8 cellular contexts compared by ENCODE assay signal in genomic region chrX:153970398-153971123, GRCh38. TPM values are rescaled to one million over a fixed set of nuclear protein-coding genes. Genes with fewer than 3 reads are reported as not detected.
DNase-seq lines count a peak whose midpoint lies in the region; ATAC-seq and TF ChIP-seq lines count a peak whose summit lies in the region.

No MANE protein-coding gene starts in this region.

- peak overlapping the region; percentile 99 for H3K27ac ChIP-seq in ectodermal cell (ENCODE audit: insufficient read depth, low read depth, low read length, poor library complexity, severe bottlenecking)
- H3K27ac ChIP-seq in thoracic aorta: peak overlapping the region; percentile 96 to 98

- H3K4me3 ChIP-seq in ectodermal cell (ENCODE audit: insufficient read depth, low read depth, low read length) (peak overlapping the region; percentile 59), thoracic aorta (peak overlapping the region; percentile 87)

- H3K4me3 Mint-ChIP-seq in IgD-negative memory B cell: peak overlapping the region; percentile 93 to 100 (median 100)

- H3K4me1 ChIP-seq in ectodermal cell (ENCODE audit: control insufficient read depth, insufficient read depth, low read length) (peaks cover 21% of the 10 kb centered on the region), thoracic aorta (ENCODE audit: control insufficient read depth in 1 of 2, low read depth in 2 of 2) (peaks cover 19 to 51% of the 10 kb centered on the region in 2 donors)

- DNase-seq in AG09319 (ENCODE audit: extremely low read depth, low read depth) (peak; percentile 63), lung microvascular endothelial cell (ENCODE audit: low read depth in 2 of 2) (peak; percentile 34 to 59), thoracic aorta (ENCODE audit: low spot score) (no peak), iPS-NIHi7 (ENCODE audit: extremely low spot score) (no peak)

- WGBS in ectodermal cell, 2 experiments: 0% methylated on average over 47 of the region's 47 CpGs

- no peaks in the 10 kb centered on the region for H3K36me3 ChIP-seq in ectodermal cell (ENCODE audit: control insufficient read depth, insufficient read depth, low read length)
- no peaks in the 10 kb centered on the region for H3K36me3 ChIP-seq in thoracic aorta

- peak overlapping the region; percentile 95 to 100 (median 99) for H3K27ac Mint-ChIP-seq in IgD-negative memory B cell

- H3K4me1 Mint-ChIP-seq in IgD-negative memory B cell: peaks cover 16 to 39% (median 31%) of the 10 kb centered on the region in 3 donors

- ATAC-seq in GM18505 (IDR thresholded peaks at IDR 0.05; ENCODE audit: unreplicated experiment) (peak; percentile 2), SK-N-SH treated with all-trans-retinoic acid at 6 μM for 48 hours (peak; percentile 46), thoracic aorta (ENCODE audit: insufficient number of reproducible peaks, low FRiP score, low read depth) (peak; percentile 40)

- peaks cover 3% of the 10 kb centered on the region for H3K36me3 Mint-ChIP-seq in IgD-negative memory B cell

- no peaks in the 10 kb centered on the region for H3K9me3 Mint-ChIP-seq in IgD-negative memory B cell

- H3K27me3 ChIP-seq in ectodermal cell (ENCODE audit: control insufficient read depth, insufficient read depth, low read length, poor library complexity, severe bottlenecking): no peaks in the 10 kb centered on the region
- no peaks in the 10 kb centered on the region for H3K27me3 ChIP-seq in thoracic aorta (replicated peaks; ENCODE audit: insufficient read depth)

- no peak for TF ChIP-seq POLR2A in GM18505 (IDR thresholded peaks at IDR 0.05; ENCODE audit: borderline replicate concordance, extremely low read depth, insufficient read depth, insufficient read length)

- no peak for TF ChIP-seq CTCF in AG09319 (IDR thresholded peaks at IDR 0.05; ENCODE audit: low read depth, low read length)
- no peak for TF ChIP-seq CTCF in thoracic aorta (IDR thresholded peaks at IDR 0.05)

- no peaks in the 10 kb centered on the region for H3K27me3 Mint-ChIP-seq in IgD-negative memory B cell

- H3K9me3 ChIP-seq in ectodermal cell (ENCODE audit: control insufficient read depth, low read length) (no peaks in the 10 kb centered on the region), thoracic aorta (no peaks in the 10 kb centered on the region)

TF ChIP-seq in SK-N-SH treated with all-trans-retinoic acid at 6 μM for 48 hours, 23 proteins besides CTCF, POLR2A, EP300 and RAD21:
- TF ChIP-seq TSHZ2 (CRISPR knock-in tag; IDR thresholded peaks at IDR 0.05) (no peak), PPARA (CRISPR knock-in tag; IDR thresholded peaks at IDR 0.05; ENCODE audit: borderline replicate concordance) (no peak), ISL1 (CRISPR knock-in tag; IDR thresholded peaks at IDR 0.05) (no peak), CSRNP3 (CRISPR knock-in tag; IDR thresholded peaks at IDR 0.05) (no peak), ZNF70 (CRISPR knock-in tag; IDR thresholded peaks at IDR 0.05) (no peak), TCF4 (CRISPR knock-in tag; IDR thresholded peaks at IDR 0.05; ENCODE audit: borderline replicate concordance) (no peak), ZNF8 (CRISPR knock-in tag; IDR thresholded peaks at IDR 0.05) (no peak), ZFP30 (CRISPR knock-in tag; IDR thresholded peaks at IDR 0.05) (no peak), RARB (CRISPR knock-in tag; IDR thresholded peaks at IDR 0.05) (no peak), TOX (CRISPR knock-in tag; IDR thresholded peaks at IDR 0.05; ENCODE audit: borderline replicate concordance) (no peak)

RNA-seq across cellular contexts. Expression of gene HCFC1, which starts 1.1 kb away (rescaled TPM):
- 12.2 TPM for polyA plus RNA-seq in IgD-negative memory B cell
- polyA plus RNA-seq in ectodermal cell (2013, experiment 1 of 4): 85.2 TPM
- polyA plus RNA-seq in ectodermal cell (2013, experiment 2 of 4): 86.5 TPM
- polyA plus RNA-seq in ectodermal cell (2013, experiment 3 of 4): 61.4 TPM
- 68.1 TPM for polyA plus RNA-seq in ectodermal cell (2013, experiment 4 of 4)
- total RNA-seq in lung microvascular endothelial cell (10.0 and 10.3 TPM in 2 replicates), thoracic aorta (10 to 100 TPM; 51.6 to 58.9 TPM)

RNA-seq across cellular contexts. Expression of gene TMEM187, which starts 2.0 kb away (rescaled TPM):
- polyA plus RNA-seq in IgD-negative memory B cell: 7.1 TPM
- polyA plus RNA-seq in ectodermal cell (2013, experiment 1 of 4): 9.8 TPM
- 7.9 TPM for polyA plus RNA-seq in ectodermal cell (2013, experiment 2 of 4)
- polyA plus RNA-seq in ectodermal cell (2013, experiment 3 of 4): 6.5 TPM
- 6.7 TPM for polyA plus RNA-seq in ectodermal cell (2013, experiment 4 of 4)
- total RNA-seq in lung microvascular endothelial cell (3.2 and 4.8 TPM in 2 replicates), thoracic aorta (10 to 100 TPM in 1 of 2 donors, under 1 TPM in 1; 0.78 to 23.4 TPM)

RNA-seq across cellular contexts. Expression of gene RENBP, which starts 26.1 kb away (rescaled TPM):
- 1.2 TPM for polyA plus RNA-seq in IgD-negative memory B cell
- polyA plus RNA-seq in ectodermal cell (2013, experiment 1 of 4): 5.0 TPM
- polyA plus RNA-seq in ectodermal cell (2013, experiment 2 of 4): 7.5 TPM
- 5.1 TPM for polyA plus RNA-seq in ectodermal cell (2013, experiment 3 of 4)
- 7.4 TPM for polyA plus RNA-seq in ectodermal cell (2013, experiment 4 of 4)
- 13.9 and 35.9 TPM in 2 replicates for total RNA-seq in lung microvascular endothelial cell
- total RNA-seq in thoracic aorta: 10 to 100 TPM; 11.2 to 21.4 TPM

RNA-seq across cellular contexts. Expression of gene NAA10, which starts 35.7 kb away (rescaled TPM):
- 91.4 TPM for polyA plus RNA-seq in IgD-negative memory B cell
- polyA plus RNA-seq in ectodermal cell (2013, experiment 1 of 4): 104 TPM
- 95.2 TPM for polyA plus RNA-seq in ectodermal cell (2013, experiment 2 of 4)
- polyA plus RNA-seq in ectodermal cell (2013, experiment 3 of 4): 79.9 TPM
- 87.6 TPM for polyA plus RNA-seq in ectodermal cell (2013, experiment 4 of 4)
- 41.3 and 43.2 TPM in 2 replicates for total RNA-seq in lung microvascular endothelial cell
- 10 to 100 TPM; 60.1 to 66.4 TPM for total RNA-seq in thoracic aorta

RNA-seq across cellular contexts. Expression of gene ARHGAP4, which starts 44.5 kb away (rescaled TPM):
- polyA plus RNA-seq in IgD-negative memory B cell: 123 TPM
- 9.0 TPM for polyA plus RNA-seq in ectodermal cell (2013, experiment 1 of 4)
- polyA plus RNA-seq in ectodermal cell (2013, experiment 2 of 4): 14.4 TPM
- 10.2 TPM for polyA plus RNA-seq in ectodermal cell (2013, experiment 3 of 4)
- 9.5 TPM for polyA plus RNA-seq in ectodermal cell (2013, experiment 4 of 4)
- total RNA-seq in lung microvascular endothelial cell (2.8 and 5.2 TPM in 2 replicates), thoracic aorta (10 to 100 TPM; 31.7 to 92.1 TPM)

Comparison
In these comparisons a context has a peak if more than half of its experiments do, and no peak if none do; other contexts are left out.
1. DNase-seq: peak in AG09319 (single experiment) and lung microvascular endothelial cell (2 of 2); none in thoracic aorta (single experiment) and iPS-NIHi7 (single experiment).
2. Peak in every context shown above with its lines, with median percentiles within 50 percentile points of each other: ATAC-seq.